ENCODE assay signal across 1 cellular context in the genomic region with DNA sequence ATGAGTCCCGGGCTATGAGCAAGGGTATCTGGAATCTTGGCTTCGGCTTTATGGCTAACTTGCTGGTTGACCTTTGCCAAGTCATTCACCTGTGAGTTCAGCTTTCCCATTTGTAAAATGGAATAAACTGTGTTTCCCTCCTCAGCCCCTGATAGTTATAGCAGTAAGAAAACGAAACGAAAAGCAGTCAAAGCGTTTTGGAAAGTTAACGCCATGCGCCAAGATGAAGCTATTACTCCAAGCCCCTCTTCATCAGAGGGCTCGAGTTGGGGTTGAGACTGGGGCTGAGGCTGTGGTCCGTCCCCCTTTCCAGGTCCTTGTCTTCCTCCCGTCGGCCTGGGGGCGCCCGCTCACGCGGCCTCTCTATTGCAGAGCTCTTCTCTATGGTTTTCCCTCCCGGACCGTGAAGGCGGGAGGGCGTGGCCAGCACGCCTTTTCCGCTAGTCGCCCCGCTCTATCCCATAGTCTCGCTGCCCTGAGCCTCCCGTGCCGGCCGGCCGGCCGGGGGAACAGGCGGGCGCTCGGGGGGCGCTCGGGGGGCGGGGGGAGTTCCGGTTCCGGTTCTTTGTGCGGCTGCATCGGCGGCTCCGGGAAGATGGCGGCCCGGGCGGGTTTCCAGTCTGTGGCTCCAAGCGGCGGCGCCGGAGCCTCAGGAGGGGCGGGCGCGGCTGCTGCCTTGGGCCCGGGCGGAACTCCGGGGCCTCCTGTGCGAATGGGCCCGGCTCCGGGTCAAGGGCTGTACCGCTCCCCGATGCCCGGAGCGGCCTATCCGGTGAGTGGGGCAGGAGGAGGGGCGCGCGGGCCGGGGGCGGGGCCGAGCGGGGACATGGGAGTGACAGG.
A peak's percentile ranks its signal among the peaks of the same experiment; 100 is the strongest.
TF ChIP-seq lines count a peak whose summit lies in the region.

A gene (plus strand): TSS at position 568 of the 840 bp plus-strand sequence. CDS start 28 bp downstream, at position 596.

TF ChIP-seq in GM12878, 131 proteins besides CTCF, POLR2A, EP300 and RAD21 (continued from another document and continues in another):
- TF ChIP-seq BACH1 (IDR thresholded peaks at IDR 0.05; ENCODE audit: borderline replicate concordance) (no peak; the same call in 1 of the 2 replicates), BRCA1 (IDR thresholded peaks at IDR 0.05; ENCODE audit: low read depth, low read length) (no peak), NFYA (IDR thresholded peaks at IDR 0.05; ENCODE audit: borderline replicate concordance, low read depth, low read length) (no peak), BMI1 (IDR thresholded peaks at IDR 0.05; ENCODE audit: borderline replicate concordance) (no peak), SUZ12 (IDR thresholded peaks at IDR 0.05; ENCODE audit: unreplicated experiment) (no peak), HDGF (IDR thresholded peaks at IDR 0.05) (no peak), ZSCAN29 (IDR thresholded peaks at IDR 0.05) (no peak), TBL1XR1 (IDR thresholded peaks at IDR 0.05; ENCODE audit: low read depth, low read length) (no peak), NRF1 (conservative IDR thresholded peaks at IDR 0.05; ENCODE audit: low read depth, low read length) (no peak), PML (IDR thresholded peaks at IDR 0.05; ENCODE audit: low read length) (no peak), TARDBP (IDR thresholded peaks at IDR 0.05; ENCODE audit: borderline replicate concordance) (no peak), PAX5 (IDR thresholded peaks at IDR 0.05; ENCODE audit: borderline replicate concordance, low read depth, low read length) (no peak), EGR1 (IDR thresholded peaks at IDR 0.05; ENCODE audit: borderline replicate concordance in 1 of 2, low read depth in 2 of 2, low read length in 2 of 2) (peak in 1 of 2 experiments; percentile 87; a peak in 2 of 3 replicates), SMAD5 (IDR thresholded peaks at IDR 0.05; ENCODE audit: low read depth) (0 out of 2 replicates have a peak, but pooled peaks have one; percentile 61), WRNIP1 (IDR thresholded peaks at IDR 0.05; ENCODE audit: borderline replicate concordance, low read depth, low read length) (0 out of 2 replicates have a peak, but pooled peaks have one; percentile 44), MYB (IDR thresholded peaks at IDR 0.05; ENCODE audit: borderline replicate concordance, low read depth, low read length) (no peak), CBFB (IDR thresholded peaks at IDR 0.05; ENCODE audit: low read depth) (0 out of 2 replicates have a peak, but pooled peaks have one; percentile 52), SIX5 (IDR thresholded peaks at IDR 0.05; ENCODE audit: low read depth, low read length, severe bottlenecking) (peak; percentile 45), POU2F2 (IDR thresholded peaks at IDR 0.05; ENCODE audit: borderline replicate concordance, low read depth, low read length) (no peak; the same call in 2 of the 3 replicates), CREB1 (IDR thresholded peaks at IDR 0.05; ENCODE audit: low read depth) (peak; percentile 52; the same call in 1 of the 2 replicates), MEF2A (IDR thresholded peaks at IDR 0.05; ENCODE audit: insufficient read depth, low read depth, low read length) (peak; percentile 51; the same call in 1 of the 2 replicates), MTA3 (IDR thresholded peaks at IDR 0.05; ENCODE audit: borderline replicate concordance, low read length) (no peak), SMAD1 (IDR thresholded peaks at IDR 0.05; ENCODE audit: low read depth, partially characterized antibody) (peak; percentile 27), BHLHE40 (IDR thresholded peaks at IDR 0.05; ENCODE audit: borderline replicate concordance in 1 of 2, low read depth in 2 of 2, low read length in 1 of 2) (peak; percentile 77 to 85; a peak in 3 of 4 replicates)
- TF ChIP-seq, protein P1, sequence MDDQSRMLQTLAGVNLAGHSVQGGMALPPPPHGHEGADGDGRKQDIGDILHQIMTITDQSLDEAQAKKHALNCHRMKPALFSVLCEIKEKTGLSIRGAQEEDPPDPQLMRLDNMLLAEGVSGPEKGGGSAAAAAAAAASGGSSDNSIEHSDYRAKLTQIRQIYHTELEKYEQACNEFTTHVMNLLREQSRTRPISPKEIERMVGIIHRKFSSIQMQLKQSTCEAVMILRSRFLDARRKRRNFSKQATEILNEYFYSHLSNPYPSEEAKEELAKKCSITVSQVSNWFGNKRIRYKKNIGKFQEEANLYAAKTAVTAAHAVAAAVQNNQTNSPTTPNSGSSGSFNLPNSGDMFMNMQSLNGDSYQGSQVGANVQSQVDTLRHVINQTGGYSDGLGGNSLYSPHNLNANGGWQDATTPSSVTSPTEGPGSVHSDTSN (IDR thresholded peaks at IDR 0.05; ENCODE audit: insufficient replicate concordance, low read depth, low read length) = no peak
- TF ChIP-seq, protein P2, sequence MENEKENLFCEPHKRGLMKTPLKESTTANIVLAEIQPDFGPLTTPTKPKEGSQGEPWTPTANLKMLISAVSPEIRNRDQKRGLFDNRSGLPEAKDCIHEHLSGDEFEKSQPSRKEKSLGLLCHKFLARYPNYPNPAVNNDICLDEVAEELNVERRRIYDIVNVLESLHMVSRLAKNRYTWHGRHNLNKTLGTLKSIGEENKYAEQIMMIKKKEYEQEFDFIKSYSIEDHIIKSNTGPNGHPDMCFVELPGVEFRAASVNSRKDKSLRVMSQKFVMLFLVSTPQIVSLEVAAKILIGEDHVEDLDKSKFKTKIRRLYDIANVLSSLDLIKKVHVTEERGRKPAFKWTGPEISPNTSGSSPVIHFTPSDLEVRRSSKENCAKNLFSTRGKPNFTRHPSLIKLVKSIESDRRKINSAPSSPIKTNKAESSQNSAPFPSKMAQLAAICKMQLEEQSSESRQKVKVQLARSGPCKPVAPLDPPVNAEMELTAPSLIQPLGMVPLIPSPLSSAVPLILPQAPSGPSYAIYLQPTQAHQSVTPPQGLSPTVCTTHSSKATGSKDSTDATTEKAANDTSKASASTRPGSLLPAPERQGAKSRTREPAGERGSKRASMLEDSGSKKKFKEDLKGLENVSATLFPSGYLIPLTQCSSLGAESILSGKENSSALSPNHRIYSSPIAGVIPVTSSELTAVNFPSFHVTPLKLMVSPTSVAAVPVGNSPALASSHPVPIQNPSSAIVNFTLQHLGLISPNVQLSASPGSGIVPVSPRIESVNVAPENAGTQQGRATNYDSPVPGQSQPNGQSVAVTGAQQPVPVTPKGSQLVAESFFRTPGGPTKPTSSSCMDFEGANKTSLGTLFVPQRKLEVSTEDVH (IDR thresholded peaks at IDR 0.05; ENCODE audit: low read depth, partially characterized antibody) = no peak
- TF ChIP-seq, protein P3, sequence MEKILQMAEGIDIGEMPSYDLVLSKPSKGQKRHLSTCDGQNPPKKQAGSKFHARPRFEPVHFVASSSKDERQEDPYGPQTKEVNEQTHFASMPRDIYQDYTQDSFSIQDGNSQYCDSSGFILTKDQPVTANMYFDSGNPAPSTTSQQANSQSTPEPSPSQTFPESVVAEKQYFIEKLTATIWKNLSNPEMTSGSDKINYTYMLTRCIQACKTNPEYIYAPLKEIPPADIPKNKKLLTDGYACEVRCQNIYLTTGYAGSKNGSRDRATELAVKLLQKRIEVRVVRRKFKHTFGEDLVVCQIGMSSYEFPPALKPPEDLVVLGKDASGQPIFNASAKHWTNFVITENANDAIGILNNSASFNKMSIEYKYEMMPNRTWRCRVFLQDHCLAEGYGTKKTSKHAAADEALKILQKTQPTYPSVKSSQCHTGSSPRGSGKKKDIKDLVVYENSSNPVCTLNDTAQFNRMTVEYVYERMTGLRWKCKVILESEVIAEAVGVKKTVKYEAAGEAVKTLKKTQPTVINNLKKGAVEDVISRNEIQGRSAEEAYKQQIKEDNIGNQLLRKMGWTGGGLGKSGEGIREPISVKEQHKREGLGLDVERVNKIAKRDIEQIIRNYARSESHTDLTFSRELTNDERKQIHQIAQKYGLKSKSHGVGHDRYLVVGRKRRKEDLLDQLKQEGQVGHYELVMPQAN (conservative IDR thresholded peaks at IDR 0.05) = no peak; the same call in 1 of the 2 replicates
- TF ChIP-seq, protein P4, sequence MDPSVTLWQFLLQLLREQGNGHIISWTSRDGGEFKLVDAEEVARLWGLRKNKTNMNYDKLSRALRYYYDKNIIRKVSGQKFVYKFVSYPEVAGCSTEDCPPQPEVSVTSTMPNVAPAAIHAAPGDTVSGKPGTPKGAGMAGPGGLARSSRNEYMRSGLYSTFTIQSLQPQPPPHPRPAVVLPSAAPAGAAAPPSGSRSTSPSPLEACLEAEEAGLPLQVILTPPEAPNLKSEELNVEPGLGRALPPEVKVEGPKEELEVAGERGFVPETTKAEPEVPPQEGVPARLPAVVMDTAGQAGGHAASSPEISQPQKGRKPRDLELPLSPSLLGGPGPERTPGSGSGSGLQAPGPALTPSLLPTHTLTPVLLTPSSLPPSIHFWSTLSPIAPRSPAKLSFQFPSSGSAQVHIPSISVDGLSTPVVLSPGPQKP (IDR thresholded peaks at IDR 0.05; ENCODE audit: low read depth, low read length) = peak; percentile 52
- TF ChIP-seq, protein P5, sequence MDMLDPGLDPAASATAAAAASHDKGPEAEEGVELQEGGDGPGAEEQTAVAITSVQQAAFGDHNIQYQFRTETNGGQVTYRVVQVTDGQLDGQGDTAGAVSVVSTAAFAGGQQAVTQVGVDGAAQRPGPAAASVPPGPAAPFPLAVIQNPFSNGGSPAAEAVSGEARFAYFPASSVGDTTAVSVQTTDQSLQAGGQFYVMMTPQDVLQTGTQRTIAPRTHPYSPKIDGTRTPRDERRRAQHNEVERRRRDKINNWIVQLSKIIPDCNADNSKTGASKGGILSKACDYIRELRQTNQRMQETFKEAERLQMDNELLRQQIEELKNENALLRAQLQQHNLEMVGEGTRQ (IDR thresholded peaks at IDR 0.05; ENCODE audit: borderline replicate concordance, low read depth, low read length) = no peak
- TF ChIP-seq, protein P6, sequence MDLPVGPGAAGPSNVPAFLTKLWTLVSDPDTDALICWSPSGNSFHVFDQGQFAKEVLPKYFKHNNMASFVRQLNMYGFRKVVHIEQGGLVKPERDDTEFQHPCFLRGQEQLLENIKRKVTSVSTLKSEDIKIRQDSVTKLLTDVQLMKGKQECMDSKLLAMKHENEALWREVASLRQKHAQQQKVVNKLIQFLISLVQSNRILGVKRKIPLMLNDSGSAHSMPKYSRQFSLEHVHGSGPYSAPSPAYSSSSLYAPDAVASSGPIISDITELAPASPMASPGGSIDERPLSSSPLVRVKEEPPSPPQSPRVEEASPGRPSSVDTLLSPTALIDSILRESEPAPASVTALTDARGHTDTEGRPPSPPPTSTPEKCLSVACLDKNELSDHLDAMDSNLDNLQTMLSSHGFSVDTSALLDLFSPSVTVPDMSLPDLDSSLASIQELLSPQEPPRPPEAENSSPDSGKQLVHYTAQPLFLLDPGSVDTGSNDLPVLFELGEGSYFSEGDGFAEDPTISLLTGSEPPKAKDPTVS (IDR thresholded peaks at IDR 0.05; ENCODE audit: low read depth, low read length) = no peak; the same call in 1 of the 2 replicates
- TF ChIP-seq, protein P7, sequence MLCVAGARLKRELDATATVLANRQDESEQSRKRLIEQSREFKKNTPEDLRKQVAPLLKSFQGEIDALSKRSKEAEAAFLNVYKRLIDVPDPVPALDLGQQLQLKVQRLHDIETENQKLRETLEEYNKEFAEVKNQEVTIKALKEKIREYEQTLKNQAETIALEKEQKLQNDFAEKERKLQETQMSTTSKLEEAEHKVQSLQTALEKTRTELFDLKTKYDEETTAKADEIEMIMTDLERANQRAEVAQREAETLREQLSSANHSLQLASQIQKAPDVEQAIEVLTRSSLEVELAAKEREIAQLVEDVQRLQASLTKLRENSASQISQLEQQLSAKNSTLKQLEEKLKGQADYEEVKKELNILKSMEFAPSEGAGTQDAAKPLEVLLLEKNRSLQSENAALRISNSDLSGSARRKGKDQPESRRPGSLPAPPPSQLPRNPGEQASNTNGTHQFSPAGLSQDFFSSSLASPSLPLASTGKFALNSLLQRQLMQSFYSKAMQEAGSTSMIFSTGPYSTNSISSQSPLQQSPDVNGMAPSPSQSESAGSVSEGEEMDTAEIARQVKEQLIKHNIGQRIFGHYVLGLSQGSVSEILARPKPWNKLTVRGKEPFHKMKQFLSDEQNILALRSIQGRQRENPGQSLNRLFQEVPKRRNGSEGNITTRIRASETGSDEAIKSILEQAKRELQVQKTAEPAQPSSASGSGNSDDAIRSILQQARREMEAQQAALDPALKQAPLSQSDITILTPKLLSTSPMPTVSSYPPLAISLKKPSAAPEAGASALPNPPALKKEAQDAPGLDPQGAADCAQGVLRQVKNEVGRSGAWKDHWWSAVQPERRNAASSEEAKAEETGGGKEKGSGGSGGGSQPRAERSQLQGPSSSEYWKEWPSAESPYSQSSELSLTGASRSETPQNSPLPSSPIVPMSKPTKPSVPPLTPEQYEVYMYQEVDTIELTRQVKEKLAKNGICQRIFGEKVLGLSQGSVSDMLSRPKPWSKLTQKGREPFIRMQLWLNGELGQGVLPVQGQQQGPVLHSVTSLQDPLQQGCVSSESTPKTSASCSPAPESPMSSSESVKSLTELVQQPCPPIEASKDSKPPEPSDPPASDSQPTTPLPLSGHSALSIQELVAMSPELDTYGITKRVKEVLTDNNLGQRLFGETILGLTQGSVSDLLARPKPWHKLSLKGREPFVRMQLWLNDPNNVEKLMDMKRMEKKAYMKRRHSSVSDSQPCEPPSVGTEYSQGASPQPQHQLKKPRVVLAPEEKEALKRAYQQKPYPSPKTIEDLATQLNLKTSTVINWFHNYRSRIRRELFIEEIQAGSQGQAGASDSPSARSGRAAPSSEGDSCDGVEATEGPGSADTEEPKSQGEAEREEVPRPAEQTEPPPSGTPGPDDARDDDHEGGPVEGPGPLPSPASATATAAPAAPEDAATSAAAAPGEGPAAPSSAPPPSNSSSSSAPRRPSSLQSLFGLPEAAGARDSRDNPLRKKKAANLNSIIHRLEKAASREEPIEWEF (IDR thresholded peaks at IDR 0.05; ENCODE audit: insufficient replicate concordance, low read depth, low read length) = no peak
- TF ChIP-seq, protein P8, sequence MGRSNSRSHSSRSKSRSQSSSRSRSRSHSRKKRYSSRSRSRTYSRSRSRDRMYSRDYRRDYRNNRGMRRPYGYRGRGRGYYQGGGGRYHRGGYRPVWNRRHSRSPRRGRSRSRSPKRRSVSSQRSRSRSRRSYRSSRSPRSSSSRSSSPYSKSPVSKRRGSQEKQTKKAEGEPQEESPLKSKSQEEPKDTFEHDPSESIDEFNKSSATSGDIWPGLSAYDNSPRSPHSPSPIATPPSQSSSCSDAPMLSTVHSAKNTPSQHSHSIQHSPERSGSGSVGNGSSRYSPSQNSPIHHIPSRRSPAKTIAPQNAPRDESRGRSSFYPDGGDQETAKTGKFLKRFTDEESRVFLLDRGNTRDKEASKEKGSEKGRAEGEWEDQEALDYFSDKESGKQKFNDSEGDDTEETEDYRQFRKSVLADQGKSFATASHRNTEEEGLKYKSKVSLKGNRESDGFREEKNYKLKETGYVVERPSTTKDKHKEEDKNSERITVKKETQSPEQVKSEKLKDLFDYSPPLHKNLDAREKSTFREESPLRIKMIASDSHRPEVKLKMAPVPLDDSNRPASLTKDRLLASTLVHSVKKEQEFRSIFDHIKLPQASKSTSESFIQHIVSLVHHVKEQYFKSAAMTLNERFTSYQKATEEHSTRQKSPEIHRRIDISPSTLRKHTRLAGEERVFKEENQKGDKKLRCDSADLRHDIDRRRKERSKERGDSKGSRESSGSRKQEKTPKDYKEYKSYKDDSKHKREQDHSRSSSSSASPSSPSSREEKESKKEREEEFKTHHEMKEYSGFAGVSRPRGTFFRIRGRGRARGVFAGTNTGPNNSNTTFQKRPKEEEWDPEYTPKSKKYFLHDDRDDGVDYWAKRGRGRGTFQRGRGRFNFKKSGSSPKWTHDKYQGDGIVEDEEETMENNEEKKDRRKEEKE (IDR thresholded peaks at IDR 0.05) = no peak
